8 cellular contexts compared by ENCODE assay signal in genomic region chr3:42190701-42191442, GRCh38.
DNase-seq lines count a peak whose midpoint lies in the region; ATAC-seq and TF ChIP-seq lines count a peak whose summit lies in the region.

No MANE protein-coding gene starts in this region.

- ATAC-seq in HG03439 (IDR thresholded peaks at IDR 0.05; ENCODE audit: unreplicated experiment) = no peak

- H3K36me3 Mint-ChIP-seq in brain (peaks cover 67% of the 10 kb centered on the region), immature natural killer cell (peaks cover 14 to 30% (median 27%) of the 10 kb centered on the region in 3 donors)

- H3K27me3 Mint-ChIP-seq in brain (no peaks in the 10 kb centered on the region), immature natural killer cell (ENCODE audit: low read depth in 3 of 3) (no peaks in the 10 kb centered on the region)

- peak overlapping the region in 3 of 5 experiments; percentile 63 to 88 (median 66) for H3K27ac Mint-ChIP-seq in brain
- H3K27ac Mint-ChIP-seq in immature natural killer cell = peak overlapping the region in 1 of 6 donors; percentile 53

- H3K4me3 ChIP-seq in GM06990 (replicated peaks; ENCODE audit: low read depth, low read length) = no peak overlapping the region

- H3K4me1 Mint-ChIP-seq in brain (peaks cover 9% of the 10 kb centered on the region), immature natural killer cell (peaks cover 24 to 28% of the 10 kb centered on the region in 2 donors)

- H3K36me3 ChIP-seq in GM06990 (ENCODE audit: control insufficient read depth, insufficient read depth, low read length) = peaks cover 17% of the 10 kb centered on the region

- no peaks in the 10 kb centered on the region for H3K9me3 Mint-ChIP-seq in brain
- H3K9me3 Mint-ChIP-seq in immature natural killer cell = no peaks in the 10 kb centered on the region

- no peak overlapping the region for H3K4me3 Mint-ChIP-seq in brain
- peak overlapping the region in 4 of 5 donors; percentile 21 to 47 (median 37) for H3K4me3 Mint-ChIP-seq in immature natural killer cell

- TF ChIP-seq CTCF in GM06990 (IDR thresholded peaks at IDR 0.05; ENCODE audit: insufficient read depth, low read length, poor library complexity, severe bottlenecking) = peak; percentile 84
- TF ChIP-seq CTCF in brain (conservative IDR thresholded peaks at IDR 0.05) = peak; percentile 78 to 91

- DNase-seq in GM06990 (ENCODE audit: extremely low read depth, insufficient read length) = no peak
- peak; percentile 77 for DNase-seq in NAMALWA (ENCODE audit: low spot score)
- DNase-seq in UCSD-AML1 (lab: John Stamatoyannopoulos, UW; ENCODE audit: unreplicated experiment) = peak; percentile 38
- DNase-seq in immature natural killer cell = peak; percentile 43 to 48 (median 45)
- DNase-seq in stimulated activated CD4-positive, alpha-beta T cell treated with anti-CD3 and anti-CD28 coated beads, Interleukin-1b, Interleukin-23, amount 100 ng/mL, for 24 hours (ENCODE audit: low read depth in 4 of 4, low spot score in 1 of 4) = peak; percentile 44 to 60 (median 57)
- DNase-seq in GM19240 (ENCODE audit: insufficient read length, low spot score) = no peak

- H3K27me3 ChIP-seq in GM06990 (replicated peaks; ENCODE audit: control insufficient read depth, insufficient read depth, low read length) = no peaks in the 10 kb centered on the region

Comparison
In these comparisons a context has a peak if more than half of its experiments do, and no peak if none do; other contexts are left out.
1. DNase-seq: peak in NAMALWA (single experiment), UCSD-AML1 (single experiment), immature natural killer cell (3 of 3) and stimulated activated CD4-positive, alpha-beta T cell treated with anti-CD3 and anti-CD28 coated beads, Interleukin-1b, Interleukin-23, amount 100 ng/mL, for 24 hours (4 of 4); none in GM06990 (single experiment) and GM19240 (single experiment).
2. H3K4me3 Mint-ChIP-seq: peak in immature natural killer cell (4 of 5); none in brain (0 of 5).